8 cellular contexts compared by ENCODE assay signal in the genomic region with DNA sequence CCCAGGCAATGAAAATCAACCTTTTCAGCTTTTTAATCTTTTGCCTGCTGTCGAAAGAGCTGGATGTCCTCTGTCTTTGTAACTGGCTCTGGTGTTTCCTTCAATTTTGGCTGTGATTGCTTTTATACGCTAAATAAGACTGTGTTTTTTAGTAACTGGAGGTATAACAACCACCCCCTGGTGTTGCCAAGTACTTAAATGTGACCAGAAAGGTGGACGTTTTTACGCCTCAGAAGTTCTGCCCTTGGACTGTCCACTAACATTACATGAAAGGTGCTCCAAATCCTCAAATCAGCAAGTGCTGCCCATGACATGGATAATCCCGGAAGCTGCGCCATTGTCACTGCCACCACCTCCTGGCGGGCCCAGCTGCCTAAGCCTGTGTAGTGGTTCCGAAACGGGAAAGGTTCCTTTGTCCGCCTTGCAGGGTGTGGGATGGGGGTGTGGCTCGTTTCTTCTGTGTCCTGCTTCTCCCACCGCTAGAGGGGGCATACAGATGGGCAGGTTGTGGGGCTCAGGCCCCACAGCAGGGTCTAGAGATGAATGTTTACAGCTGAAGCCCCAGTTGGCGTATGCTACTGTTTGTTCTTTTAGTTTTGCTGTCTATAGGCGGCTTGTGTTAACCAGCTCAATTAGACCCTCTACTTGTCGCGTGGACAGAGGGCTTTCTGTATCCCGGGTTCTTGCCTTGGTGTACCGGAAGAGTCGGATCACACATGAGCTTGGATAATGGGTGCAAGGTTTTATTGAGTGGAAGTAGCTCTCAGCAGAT.
DNase-seq lines count a peak whose midpoint lies in the region; ATAC-seq and TF ChIP-seq lines count a peak whose summit lies in the region.

No MANE protein-coding gene starts in this region.

- in situ Hi-C loops in GM13977 (cut with MboI; ENCODE audit: low pct_unique_long_range_greater_than_20kb, low sequenced_read_pairs, unreplicated experiment) (loop anchor here (10.0 kb wide), 1 partner anchor 237 kb away; no protein-coding TSS in a partner anchor), Panc1 (cut with HindIII; ENCODE audit: low pct_unique_long_range_greater_than_20kb, low sequenced_read_pairs) (no loop called here)

- H3K4me3 ChIP-seq in Panc1 (ENCODE audit: low read depth in 2 of 2, low read length in 2 of 2) (no peak overlapping the region), testis (peak overlapping the region; percentile 21 to 47)
- H3K4me3 ChIP-seq in effector memory CD4-positive, alpha-beta T cell (ENCODE audit: insufficient read depth, low read depth, low read length, poor library complexity, severe bottlenecking): no peak overlapping the region

- CTCF ChIA-PET in Panc1 (lab: Charles Lee): interaction anchor here (0.6 kb wide), 1 partner anchor 33 kb away, joined by 7 read pairs; no protein-coding TSS in a partner anchor

- H3K27me3 ChIP-seq in Panc1 (ENCODE audit: control insufficient read depth, insufficient read depth, low read length): no peaks in the 10 kb centered on the region
- H3K27me3 ChIP-seq in testis: no peaks in the 10 kb centered on the region
- H3K27me3 ChIP-seq in effector memory CD4-positive, alpha-beta T cell (replicated peaks; ENCODE audit: control insufficient read depth, insufficient read depth, low read length, poor library complexity, severe bottlenecking): no peaks in the 10 kb centered on the region

- DNase-seq in AG08396 (ENCODE audit: low spot score): peak; percentile 53
- no peak for DNase-seq in GM13977 (ENCODE audit: low spot score)
- DNase-seq in Panc1 (ENCODE audit: low read depth, low spot score): no peak
- peak; percentile 10 for DNase-seq in fibroblast of the conjunctiva (ENCODE audit: low read depth)
- peak; percentile 45 for DNase-seq in testis
- DNase-seq in NCI-H1417 treated with DMSO at 0.1 percent for 48 hours (lab: John Stamatoyannopoulos, UW): no peak
- DNase-seq in NCI-H2107 (lab: John Stamatoyannopoulos, UW): no peak
- DNase-seq in effector memory CD4-positive, alpha-beta T cell: no peak

- intact Hi-C loops in Panc1 (cut with micrococcal nuclease; ENCODE audit: unreplicated experiment) (loop anchor here (5.0 kb wide), 1 partner anchor 135 kb away; no protein-coding TSS in a partner anchor), testis (cut with DNase I; ENCODE audit: low total_unique reads) (loop anchor here (10.0 kb wide), 1 partner anchor 497 kb away; a partner anchor contains a TSS)

- H3K4me1 ChIP-seq in Panc1 (ENCODE audit: control insufficient read depth, insufficient read depth, low read length): no peaks in the 10 kb centered on the region
- no peaks in the 10 kb centered on the region for H3K4me1 ChIP-seq in testis
- peaks cover 6% of the 10 kb centered on the region for H3K4me1 ChIP-seq in effector memory CD4-positive, alpha-beta T cell (ENCODE audit: control insufficient read depth, insufficient read depth, low read length, poor library complexity, severe bottlenecking)

- peak; percentile 67; the same call in 1 of the 2 replicates for ATAC-seq in Panc1

- H3K27ac ChIP-seq in Panc1 (ENCODE audit: low read length) (no peak overlapping the region), testis (no peak overlapping the region)
- H3K27ac ChIP-seq in effector memory CD4-positive, alpha-beta T cell (ENCODE audit: insufficient read depth, low read length, poor library complexity, severe bottlenecking): no peak overlapping the region

- 42 to 50% methylated on average over 12 to 19 of the region's 19 CpGs for WGBS in testis, 2 donors

- no TSS peak for BruUV-seq in Panc1 (replicated peaks; lab: Mats Ljungman, UMichigan)

- POLR2A ChIA-PET in Panc1 (lab: Charles Lee): interaction anchor here (0.6 kb wide), 1 partner anchor 16 kb away, joined by 7 read pairs; no protein-coding TSS in a partner anchor

- no peaks in the 10 kb centered on the region for H3K36me3 ChIP-seq in Panc1 (ENCODE audit: control insufficient read depth, insufficient read depth, low read length)
- H3K36me3 ChIP-seq in testis (ENCODE audit: low read depth, missing control alignments): no peaks in the 10 kb centered on the region
- H3K36me3 ChIP-seq in effector memory CD4-positive, alpha-beta T cell (ENCODE audit: control insufficient read depth, insufficient read depth, low read length): no peaks in the 10 kb centered on the region

- no peak for TF ChIP-seq POLR2A in testis (IDR thresholded peaks at IDR 0.05)

- H3K9me3 ChIP-seq in Panc1 (ENCODE audit: control insufficient read depth, insufficient read depth, low read depth, low read length) (no peaks in the 10 kb centered on the region), testis (no peaks in the 10 kb centered on the region)
- H3K9me3 ChIP-seq in effector memory CD4-positive, alpha-beta T cell (ENCODE audit: control insufficient read depth, low read length): no peaks in the 10 kb centered on the region

- TF ChIP-seq CTCF in GM13977 (IDR thresholded peaks at IDR 0.05; ENCODE audit: extremely low read depth, insufficient read depth, missing control alignments) (peak; percentile 40), Panc1 (IDR thresholded peaks at IDR 0.05) (peak; percentile 71), testis (IDR thresholded peaks at IDR 0.05) (peak in 1 of 3 experiments; percentile 21)

Comparison
In these comparisons a context has a peak if more than half of its experiments do, and no peak if none do; other contexts are left out.
1. DNase-seq: peak in AG08396 (single experiment), fibroblast of the conjunctiva (single experiment) and testis (single experiment); none in GM13977 (single experiment), Panc1 (single experiment), NCI-H1417 treated with DMSO at 0.1 percent for 48 hours (single experiment), NCI-H2107 (single experiment) and effector memory CD4-positive, alpha-beta T cell (0 of 3).
2. H3K4me3 ChIP-seq: peak in testis (2 of 2); none in Panc1 (0 of 2) and effector memory CD4-positive, alpha-beta T cell (single experiment).